Comparison of ENCODE assay signal across 35 cellular contexts in the genomic region with DNA sequence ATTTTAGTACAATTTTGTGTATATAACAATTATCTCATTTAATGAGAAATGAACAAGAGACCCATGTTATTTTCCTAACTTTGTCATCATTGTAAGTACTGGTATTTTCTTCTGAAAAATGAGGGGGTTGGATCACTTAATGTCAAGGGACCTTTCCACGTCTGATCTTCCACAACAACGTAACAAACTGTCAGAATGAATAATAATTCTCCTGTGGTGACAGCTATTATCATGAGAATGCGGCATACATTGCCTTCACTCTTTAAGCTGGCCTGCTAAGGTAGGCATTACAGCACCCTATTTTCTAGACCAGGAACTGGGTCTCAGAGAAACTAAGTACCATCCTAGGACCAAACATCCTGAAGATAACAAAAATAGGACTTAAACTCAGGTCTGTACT.
"Had no signal": no experiment of that assay in that cellular context is flagged by ENCODE, and none has a peak within 500 bp of the region (broad histone marks: within the 10 kb centered on the region; RNA-seq: fewer than 3 reads in every experiment).

No MANE protein-coding gene starts in this region.

- H3K36me3 ChIP-seq: MG63 had no signal

- H3K27me3 ChIP-seq: MG63 had no signal

- H3K27ac ChIP-seq: KMS-11 had no signal

- H3K4me3 ChIP-seq: MG63 had no signal

- DNase-seq: Karpas-422, Kasumi-1, KBM-7, KG1, MG63, MM.1S, MV-4-11, NCI-H1048, NCI-H1092, NCI-H1092 treated with DMSO at 0.1 percent for 48 hours, NCI-H1105, NCI-H1105 treated with DMSO at 0.1 percent for 48 hours, NCI-H1417 treated with DMSO at 0.1 percent for 48 hours, NCI-H1436, NCI-H1436 treated with DMSO at 0.1 percent for 48 hours, NCI-H1694 treated with DMSO at 0.1 percent for 48 hours, NCI-H187, NCI-H187 treated with DMSO at 0.1 percent for 48 hours, NCI-H1930, NCI-H2029, NCI-H2029 treated with DMSO at 0.1 percent for 48 hours, NCI-H2081, NCI-H2081 treated with DMSO at 0.1 percent for 48 hours, NCI-H2107, NCI-H2171, NCI-H2171 treated with DMSO at 0.1 percent for 48 hours, NCI-H2227 treated with DMSO at 0.1 percent for 48 hours, NCI-H226, NCI-H345, NCI-H446, NCI-H446 treated with DMSO at 0.1 percent for 48 hours, NCI-H510A, NCI-H510A treated with DMSO at 0.1 percent for 48 hours, NCI-H524 had no signal

- H3K9me3 ChIP-seq: MG63 had no signal

- H3K4me2 ChIP-seq: KMS-11 had no signal

- H3K9ac ChIP-seq: KMS-11 had no signal
